Comparison of ENCODE assay signal across 8 cellular contexts in genomic region chr1:40143891-40144575, GRCh38. TPM values are rescaled to one million over a fixed set of nuclear protein-coding genes. Genes with fewer than 3 reads are reported as not detected.
DNase-seq lines count a peak whose midpoint lies in the region; ATAC-seq and TF ChIP-seq lines count a peak whose summit lies in the region.

No MANE protein-coding gene starts in this region.

- H3K9me3 Mint-ChIP-seq in WTC11: no peaks in the 10 kb centered on the region
- H3K9me3 Mint-ChIP-seq in central memory CD8-positive, alpha-beta T cell: no peaks in the 10 kb centered on the region

- POLR2A ChIA-PET in AG04449 (lab: Yijun Ruan, JAX): interaction anchor here (0.6 kb wide), 1 partner anchor 15 kb away, joined by 5 read pairs; no protein-coding TSS in a partner anchor
- POLR2A ChIA-PET in WTC11 (lab: Charles Lee): interaction anchor here (0.7 kb wide), 1 partner anchor 173 kb away, joined by 3 read pairs; the partner anchor contains the start of gene COL9A2

- peaks cover 39% of the 10 kb centered on the region for H3K27me3 Mint-ChIP-seq in WTC11 (ENCODE audit: low read depth)
- peaks cover 66% of the 10 kb centered on the region for H3K27me3 Mint-ChIP-seq in central memory CD8-positive, alpha-beta T cell

- H3K4me1 Mint-ChIP-seq in WTC11: peaks cover 5% of the 10 kb centered on the region
- H3K4me1 Mint-ChIP-seq in central memory CD8-positive, alpha-beta T cell: peaks cover 7% of the 10 kb centered on the region

- H3K4me3 Mint-ChIP-seq in WTC11: no peak overlapping the region
- H3K4me3 Mint-ChIP-seq in central memory CD8-positive, alpha-beta T cell: no peak overlapping the region

- CTCF ChIA-PET in AG04449 (lab: Yijun Ruan, JAX): interaction anchor here (0.6 to 8.0 kb wide), 84 partner anchors 10 to 809 kb away, joined by 3 to 238 read pairs (median 5); partner anchors contain the start of genes COL9A2 and SMAP2
- CTCF ChIA-PET in WTC11 (lab: Charles Lee): interaction anchor here (0.6 to 2.2 kb wide), 78 partner anchors 8 to 520 kb away, joined by 3 to 127 read pairs (median 4); partner anchors contain the start of genes CAP1, COL9A2, PPT1 and RLF

- peak; percentile 99 for ATAC-seq in WTC11
- peak; percentile 68 for ATAC-seq in central memory CD8-positive, alpha-beta T cell (replicated peaks; ENCODE audit: extremely low read depth, poor library complexity, severe bottlenecking)
- no peak for ATAC-seq in GM21737 (IDR thresholded peaks at IDR 0.05; ENCODE audit: unreplicated experiment)

- peak overlapping the region; percentile 41; the same call in 1 of the 2 replicates for H3K27ac Mint-ChIP-seq in WTC11
- H3K27ac Mint-ChIP-seq in central memory CD8-positive, alpha-beta T cell (ENCODE audit: low read depth): no peak overlapping the region

- H3K36me3 Mint-ChIP-seq in WTC11: no peaks in the 10 kb centered on the region
- H3K36me3 Mint-ChIP-seq in central memory CD8-positive, alpha-beta T cell (ENCODE audit: insufficient read depth): no peaks in the 10 kb centered on the region

- H3K4me3 ChIP-seq in AG04449 (ENCODE audit: low read depth, low read length): no peak overlapping the region

- TF ChIP-seq CTCF in AG04449 (IDR thresholded peaks at IDR 0.05; ENCODE audit: insufficient read depth, low read length, missing control alignments) (peak; percentile 69), WTC11 (IDR thresholded peaks at IDR 0.05) (peak; percentile 48; the same call in 1 of the 2 replicates)

- DNase-seq in AG04449 (ENCODE audit: low read depth, low spot score): no peak
- peak; percentile 14 for DNase-seq in GM19240 (ENCODE audit: insufficient read length, low spot score)
- DNase-seq in NCI-H2227 (lab: John Stamatoyannopoulos, UW; ENCODE audit: unreplicated experiment): peak; percentile 67
- peak; percentile 65 for DNase-seq in WTC11 (ENCODE audit: low spot score)
- peak; percentile 22 to 39 for DNase-seq in central memory CD8-positive, alpha-beta T cell (ENCODE audit: low spot score in 2 of 2)
- DNase-seq in left kidney (ENCODE audit: low read depth, low spot score): peak; percentile 90
- DNase-seq in stimulated activated CD4-positive, alpha-beta T cell treated with anti-CD3 and anti-CD28 coated beads, Interleukin-4, amount 100 ng/mL, for 48 hours (ENCODE audit: low read depth in 2 of 2): peak; percentile 20 to 49

TF ChIP-seq in WTC11, 78 proteins besides CTCF, POLR2A, EP300 and RAD21:
- TF ChIP-seq SOX15 (CRISPR knock-in tag; IDR thresholded peaks at IDR 0.05) (no peak), GABPB1 (CRISPR knock-in tag; IDR thresholded peaks at IDR 0.05) (no peak), ZMAT4 (CRISPR knock-in tag; IDR thresholded peaks at IDR 0.05) (no peak), ZNF423 (CRISPR knock-in tag; IDR thresholded peaks at IDR 0.05) (no peak), TEAD1 (CRISPR knock-in tag; IDR thresholded peaks at IDR 0.05) (peak; percentile 23; the same call in 1 of the 2 replicates)

RNA-seq across cellular contexts. Expression of gene RLF, which starts 17.2 kb away (rescaled TPM):
- 18.5 to 22.1 TPM (median 20.2 TPM) in 3 replicates for total RNA-seq in WTC11 (2021)

RNA-seq across cellular contexts. Expression of gene PPT1, which starts 47.0 kb away (rescaled TPM):
- 107 to 117 TPM (median 111 TPM) in 3 replicates for total RNA-seq in WTC11 (2021)
